ENCODE assay signal across 8 cellular contexts in genomic region chr10:3780766-3781457, GRCh38. TPM values are rescaled to one million over a fixed set of nuclear protein-coding genes. Genes with fewer than 3 reads are reported as not detected.
A peak's percentile ranks its signal among the peaks of the same experiment; 100 is the strongest.
DNase-seq lines count a peak whose midpoint lies in the region; ATAC-seq and TF ChIP-seq lines count a peak whose summit lies in the region.

No MANE protein-coding gene starts in this region.

- H3K4me3 Mint-ChIP-seq in activated naive CD8-positive, alpha-beta T cell treated with anti-CD3 and anti-CD28 coated beads, Interleukin-2, amount 10 ng/mL, durations not matched to agents 7 days and 5 days: peak overlapping the region; percentile 92

- H3K9ac ChIP-seq in smooth muscle cell (ENCODE audit: low read depth): peak overlapping the region; percentile 99

- no peak for ATAC-seq in activated naive CD8-positive, alpha-beta T cell treated with anti-CD3 and anti-CD28 coated beads, Interleukin-2, amount 10 ng/mL, durations not matched to agents 7 days and 5 days (ENCODE audit: low read depth)
- ATAC-seq in right cardiac atrium (no peak), HG02870 (IDR thresholded peaks at IDR 0.05; ENCODE audit: unreplicated experiment) (no peak), GM18520 (IDR thresholded peaks at IDR 0.05; ENCODE audit: unreplicated experiment) (no peak), GM19035 (IDR thresholded peaks at IDR 0.05; ENCODE audit: unreplicated experiment) (no peak)

- intact Hi-C loops in right cardiac atrium (cut with DNase I): loop anchor here (5.0 to 10.0 kb wide), 9 partner anchors 34 to 984 kb away; no protein-coding TSS in a partner anchor

- H3K27me3 ChIP-seq in right cardiac atrium (ENCODE audit: control insufficient read depth, insufficient read depth) (no peaks in the 10 kb centered on the region), smooth muscle cell (ENCODE audit: low read depth) (no peaks in the 10 kb centered on the region)

- H3K4me1 ChIP-seq in right cardiac atrium (ENCODE audit: control insufficient read depth, insufficient read depth, low read length) (peaks cover 14% of the 10 kb centered on the region), smooth muscle cell (ENCODE audit: low read depth) (peaks cover 18% of the 10 kb centered on the region)

- H4K20me1 ChIP-seq in smooth muscle cell (ENCODE audit: low read depth): peaks cover 76% of the 10 kb centered on the region

- WGBS in right cardiac atrium: 23% methylated on average over 16 of the region's 16 CpGs
- 38% methylated on average over 16 of the region's 16 CpGs for WGBS in smooth muscle cell (ENCODE audit: low lambda C conversion rate)

- no peak overlapping the region for H2AFZ ChIP-seq in smooth muscle cell (ENCODE audit: low read depth)

- no peaks in the 10 kb centered on the region for H3K9me3 Mint-ChIP-seq in activated naive CD8-positive, alpha-beta T cell treated with anti-CD3 and anti-CD28 coated beads, Interleukin-2, amount 10 ng/mL, durations not matched to agents 7 days and 5 days

- peak overlapping the region; percentile 96 for H3K27ac Mint-ChIP-seq in activated naive CD8-positive, alpha-beta T cell treated with anti-CD3 and anti-CD28 coated beads, Interleukin-2, amount 10 ng/mL, durations not matched to agents 7 days and 5 days

- H3K4me3 ChIP-seq in right cardiac atrium (ENCODE audit: low read length) (peak overlapping the region; percentile 91), smooth muscle cell (peak overlapping the region; percentile 87)

- H3K27ac ChIP-seq in right cardiac atrium (ENCODE audit: low read length) (peak overlapping the region; percentile 92), smooth muscle cell (ENCODE audit: low read depth) (peak overlapping the region; percentile 99)

- no peak for TF ChIP-seq CTCF in smooth muscle cell (IDR thresholded peaks at IDR 0.05; ENCODE audit: borderline replicate concordance, insufficient read depth, poor library complexity, severe bottlenecking)

- H3K27me3 Mint-ChIP-seq in activated naive CD8-positive, alpha-beta T cell treated with anti-CD3 and anti-CD28 coated beads, Interleukin-2, amount 10 ng/mL, durations not matched to agents 7 days and 5 days: no peaks in the 10 kb centered on the region

- DNase-seq in HT-29 (ENCODE audit: low spot score) (peak; percentile 58), right cardiac atrium (no peak), smooth muscle cell (lab: John Stamatoyannopoulos, UW; ENCODE audit: unreplicated experiment) (no peak)
- no peak for DNase-seq in activated naive CD8-positive, alpha-beta T cell treated with anti-CD3 and anti-CD28 coated beads, Interleukin-2, amount 10 ng/mL, durations not matched to agents 7 days and 5 days
- no peak for DNase-seq in stimulated activated CD4-positive, alpha-beta T cell treated with anti-CD3 and anti-CD28 coated beads, Interleukin-12 subunit alpha, Interleukin-12 subunit beta, amount 100 ng/mL, for 4 hours

- peaks cover 49% of the 10 kb centered on the region for H3K4me1 Mint-ChIP-seq in activated naive CD8-positive, alpha-beta T cell treated with anti-CD3 and anti-CD28 coated beads, Interleukin-2, amount 10 ng/mL, durations not matched to agents 7 days and 5 days

- H3F3A ChIP-seq in smooth muscle cell (ENCODE audit: low read depth): peaks cover 72% of the 10 kb centered on the region

- H3K79me2 ChIP-seq in smooth muscle cell (ENCODE audit: low read depth): peaks cover 72% of the 10 kb centered on the region

- peaks cover 72% of the 10 kb centered on the region for H3K36me3 Mint-ChIP-seq in activated naive CD8-positive, alpha-beta T cell treated with anti-CD3 and anti-CD28 coated beads, Interleukin-2, amount 10 ng/mL, durations not matched to agents 7 days and 5 days

- no peaks in the 10 kb centered on the region for H3K9me3 ChIP-seq in right cardiac atrium (ENCODE audit: control insufficient read depth, low read length)
- H3K9me3 ChIP-seq in smooth muscle cell (replicated peaks; ENCODE audit: low read depth): no peaks in the 10 kb centered on the region

- POLR2A ChIA-PET in activated naive CD8-positive, alpha-beta T cell treated with anti-CD3 and anti-CD28 coated beads, Interleukin-2, amount 10 ng/mL, durations not matched to agents 7 days and 5 days (lab: Charles Lee): interaction anchor here (0.8 to 6.8 kb wide), 8 partner anchors 17 to 348 kb away, joined by 3 to 533 read pairs (median 5); no protein-coding TSS in a partner anchor

- peak overlapping the region; percentile 93 for H3K4me2 ChIP-seq in smooth muscle cell

- H3K36me3 ChIP-seq in smooth muscle cell (ENCODE audit: low read depth): peaks cover 6% of the 10 kb centered on the region

RNA-seq across cellular contexts. Expression of gene KLF6, which starts 4.1 kb away (rescaled TPM):
- total RNA-seq in HT-29 (2014; rRNA removed; shearing (Covaris generic)): 155 and 182 TPM in 2 replicates
- total RNA-seq in activated naive CD8-positive, alpha-beta T cell treated with anti-CD3 and anti-CD28 coated beads, Interleukin-2, amount 10 ng/mL, durations not matched to agents 7 days and 5 days: 100 to 1,000 TPM; 350 to 352 TPM
- total RNA-seq in right cardiac atrium (10 to 100 TPM; 35.7 to 46.1 (median 39.9) TPM), smooth muscle cell (171 and 198 TPM in 2 replicates)
- polyA plus RNA-seq in right cardiac atrium (27.2 TPM), smooth muscle cell (519 and 728 TPM in 2 replicates)
